ENCODE assay signal across 10 cellular contexts in the genomic region with DNA sequence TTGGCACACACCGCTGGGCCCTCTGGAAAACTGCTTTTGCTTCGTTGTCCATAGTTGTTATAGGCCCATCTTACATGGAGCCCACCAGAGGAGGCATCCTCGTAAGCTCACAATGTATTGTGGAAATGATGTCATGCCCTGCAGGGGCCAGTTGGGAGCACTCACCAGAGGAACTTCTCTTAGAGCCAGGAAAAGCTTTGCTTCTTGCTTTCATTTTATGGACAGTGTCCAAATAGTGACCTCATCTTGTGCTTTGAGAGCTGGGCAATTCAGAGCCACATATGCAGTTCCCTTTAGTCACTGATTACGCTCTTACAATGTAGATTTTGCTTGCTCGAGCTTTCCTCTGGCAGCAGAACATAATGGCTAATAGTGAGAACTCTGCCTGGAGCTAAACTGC.
DNase-seq lines count a peak whose midpoint lies in the region; ATAC-seq and TF ChIP-seq lines count a peak whose summit lies in the region.
"Had no signal": no experiment of that assay in that cellular context is flagged by ENCODE, and none has a peak within 500 bp of the region (broad histone marks: within the 10 kb centered on the region; RNA-seq: fewer than 3 reads in every experiment).

No MANE protein-coding gene starts in this region.

- WGBS in right lobe of liver (ENCODE audit: insufficient coverage, low coverage, low lambda C conversion rate, missing lambda C conversion rate) = 31% methylated on average over 5 of the region's 5 CpGs

- peak; percentile 12 for DNase-seq in AG08395 (ENCODE audit: low spot score)
- DNase-seq in NCI-H2029 treated with DMSO at 0.1 percent for 48 hours (lab: John Stamatoyannopoulos, UW) = peak; percentile 87
- peak; percentile 97 for DNase-seq in dedifferentiated amniotic fluid mesenchymal stem cell (ENCODE audit: extremely low spot score)
- DNase-seq in right lobe of liver = peak in 1 of 3 donors; percentile 24
- no peak for DNase-seq in effector CD8-positive, alpha-beta T cell (lab: John Stamatoyannopoulos, UW)
- DNase-seq in GM19240 (ENCODE audit: insufficient read length, low spot score) = no peak
- DNase-seq: activated effector memory CD4-positive, alpha-beta T cell treated with anti-CD3 and anti-CD28 coated beads, Interleukin-2, amount 50 U/mL, for 16 hours; islet precursor cell had no signal

- H3K9me3 ChIP-seq in right lobe of liver = no peaks in the 10 kb centered on the region

- no peak for TF ChIP-seq CTCF in right lobe of liver (IDR thresholded peaks at IDR 0.05)

- no peaks in the 10 kb centered on the region for H3K36me3 ChIP-seq in right lobe of liver

- no peak for TF ChIP-seq POLR2A in right lobe of liver (IDR thresholded peaks at IDR 0.05)

- intact Hi-C loops in right lobe of liver (cut with DNase I) = no loop called here

- H3K27me3 ChIP-seq in right lobe of liver = no peaks in the 10 kb centered on the region

- no peaks in the 10 kb centered on the region for H3K4me1 ChIP-seq in right lobe of liver

- no peak overlapping the region for H3K27ac ChIP-seq in right lobe of liver

- ATAC-seq in right lobe of liver (peak; percentile 49 to 97 (median 76)), GM21619 (IDR thresholded peaks at IDR 0.05; ENCODE audit: unreplicated experiment) (no peak), GM19395 (IDR thresholded peaks at IDR 0.05; ENCODE audit: unreplicated experiment) (no peak)

- no peak overlapping the region for H3K4me3 ChIP-seq in right lobe of liver

Comparison
In these comparisons a context has a peak if more than half of its experiments do, and no peak if none do; other contexts are left out.
1. DNase-seq: peak in AG08395 (single experiment), NCI-H2029 treated with DMSO at 0.1 percent for 48 hours (single experiment) and dedifferentiated amniotic fluid mesenchymal stem cell (single experiment); none in effector CD8-positive, alpha-beta T cell (single experiment) and GM19240 (single experiment).
2. ATAC-seq: peak in right lobe of liver (4 of 4); none in GM21619 (single experiment) and GM19395 (single experiment).